1 cellular context compared by ENCODE assay signal in the genomic region with DNA sequence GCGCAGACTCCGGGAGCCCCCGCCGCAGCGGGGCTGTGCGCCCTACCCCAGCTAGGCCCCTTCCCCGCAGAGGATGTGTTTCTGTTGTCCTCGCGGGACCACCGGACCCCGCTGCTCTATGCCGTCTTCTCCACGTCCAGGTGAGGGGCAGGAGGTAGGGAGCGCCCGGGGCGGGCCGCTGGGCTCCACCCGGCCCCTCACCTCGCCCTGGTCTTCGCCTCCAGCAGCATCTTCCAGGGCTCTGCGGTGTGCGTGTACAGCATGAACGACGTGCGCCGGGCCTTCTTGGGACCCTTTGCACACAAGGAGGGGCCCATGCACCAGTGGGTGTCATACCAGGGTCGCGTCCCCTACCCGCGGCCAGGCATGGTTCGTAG.
TF ChIP-seq lines count a peak whose summit lies in the region.

No MANE protein-coding gene starts in this region.

TF ChIP-seq in HCT116, 20 proteins besides CTCF, POLR2A, EP300 and RAD21 (continued from another document):
- TF ChIP-seq, protein P1, sequence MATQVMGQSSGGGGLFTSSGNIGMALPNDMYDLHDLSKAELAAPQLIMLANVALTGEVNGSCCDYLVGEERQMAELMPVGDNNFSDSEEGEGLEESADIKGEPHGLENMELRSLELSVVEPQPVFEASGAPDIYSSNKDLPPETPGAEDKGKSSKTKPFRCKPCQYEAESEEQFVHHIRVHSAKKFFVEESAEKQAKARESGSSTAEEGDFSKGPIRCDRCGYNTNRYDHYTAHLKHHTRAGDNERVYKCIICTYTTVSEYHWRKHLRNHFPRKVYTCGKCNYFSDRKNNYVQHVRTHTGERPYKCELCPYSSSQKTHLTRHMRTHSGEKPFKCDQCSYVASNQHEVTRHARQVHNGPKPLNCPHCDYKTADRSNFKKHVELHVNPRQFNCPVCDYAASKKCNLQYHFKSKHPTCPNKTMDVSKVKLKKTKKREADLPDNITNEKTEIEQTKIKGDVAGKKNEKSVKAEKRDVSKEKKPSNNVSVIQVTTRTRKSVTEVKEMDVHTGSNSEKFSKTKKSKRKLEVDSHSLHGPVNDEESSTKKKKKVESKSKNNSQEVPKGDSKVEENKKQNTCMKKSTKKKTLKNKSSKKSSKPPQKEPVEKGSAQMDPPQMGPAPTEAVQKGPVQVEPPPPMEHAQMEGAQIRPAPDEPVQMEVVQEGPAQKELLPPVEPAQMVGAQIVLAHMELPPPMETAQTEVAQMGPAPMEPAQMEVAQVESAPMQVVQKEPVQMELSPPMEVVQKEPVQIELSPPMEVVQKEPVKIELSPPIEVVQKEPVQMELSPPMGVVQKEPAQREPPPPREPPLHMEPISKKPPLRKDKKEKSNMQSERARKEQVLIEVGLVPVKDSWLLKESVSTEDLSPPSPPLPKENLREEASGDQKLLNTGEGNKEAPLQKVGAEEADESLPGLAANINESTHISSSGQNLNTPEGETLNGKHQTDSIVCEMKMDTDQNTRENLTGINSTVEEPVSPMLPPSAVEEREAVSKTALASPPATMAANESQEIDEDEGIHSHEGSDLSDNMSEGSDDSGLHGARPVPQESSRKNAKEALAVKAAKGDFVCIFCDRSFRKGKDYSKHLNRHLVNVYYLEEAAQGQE (IDR thresholded peaks at IDR 0.05; ENCODE audit: low read depth): no peak
